Comparison of ENCODE assay signal across 10 cellular contexts in the genomic region with DNA sequence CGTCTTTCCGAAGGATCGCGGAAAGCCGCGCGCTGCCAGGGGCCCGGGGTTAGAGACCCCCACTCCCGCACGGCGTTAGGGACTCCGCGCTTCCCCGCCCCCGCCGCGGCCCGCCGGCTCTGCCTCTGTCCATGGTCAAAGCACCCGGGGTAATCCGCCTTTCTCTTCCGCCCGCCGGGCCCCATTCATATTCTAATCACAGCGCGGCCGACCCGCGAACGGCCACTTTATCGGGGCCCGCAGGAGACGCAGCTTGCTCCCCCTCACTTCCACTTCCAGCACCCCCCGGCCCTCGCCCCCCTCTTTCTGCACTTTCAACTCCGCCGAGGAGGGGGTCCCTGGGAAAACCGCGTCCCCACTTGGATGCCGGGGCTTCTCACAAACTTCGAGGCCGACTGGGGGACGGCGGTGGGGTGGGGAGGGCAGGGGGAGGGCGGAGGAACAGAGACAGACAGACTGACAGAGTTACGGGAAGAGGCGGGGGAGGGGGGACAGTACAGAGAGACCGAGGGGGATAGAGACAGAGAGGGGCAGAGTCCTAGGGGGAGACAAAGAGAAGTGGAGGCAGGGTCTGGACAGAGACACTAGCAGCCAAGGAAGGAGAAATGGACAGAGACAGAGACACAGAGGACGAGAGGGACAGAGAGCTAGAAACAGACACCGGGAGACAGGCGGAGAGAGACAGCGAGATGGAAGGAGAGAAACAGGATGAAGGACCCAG. TPM values are rescaled to one million over a fixed set of nuclear protein-coding genes. Genes with fewer than 3 reads are reported as not detected.
DNase-seq lines count a peak whose midpoint lies in the region; ATAC-seq and TF ChIP-seq lines count a peak whose summit lies in the region.
"Had no signal": no experiment of that assay in that cellular context is flagged by ENCODE, and none has a peak within 500 bp of the region (broad histone marks: within the 10 kb centered on the region; RNA-seq: fewer than 3 reads in every experiment).

No MANE protein-coding gene starts in this region.

- H3K4me3 ChIP-seq in iPS DF 6.9 (ENCODE audit: low read length) (peak overlapping the region; percentile 15; the same call in 1 of the 2 replicates), smooth muscle cell (peak overlapping the region; percentile 21), A673 (ENCODE audit: low read depth, low read length, poor library complexity, severe bottlenecking) (no peak overlapping the region)

- BruUV-seq in A673 (replicated peaks; lab: Mats Ljungman, UMichigan), result no TSS peak

- no peak for DNase-seq in T-helper 1 cell
- DNase-seq in activated CD8-positive, alpha-beta T cell treated with anti-CD3 and anti-CD28 coated beads for 36 hours, result peak; percentile 26
- DNase-seq in iPS DF 6.9 (ENCODE audit: low read depth, low spot score), result no peak
- peak; percentile 11 for DNase-seq in smooth muscle cell (lab: John Stamatoyannopoulos, UW; ENCODE audit: unreplicated experiment)
- DNase-seq in A673 (ENCODE audit: low spot score), result no peak
- no peak for DNase-seq in NK-92 (lab: John Stamatoyannopoulos, UW; ENCODE audit: unreplicated experiment)
- no peak for DNase-seq in CD1c-positive myeloid dendritic cell (ENCODE audit: extremely low spot score)
- DNase-seq: KBM-7, naive B cell had no signal

- CTCF ChIA-PET in activated CD8-positive, alpha-beta T cell treated with anti-CD3 and anti-CD28 coated beads for 36 hours (lab: Charles Lee), result no interaction called here
- CTCF ChIA-PET in A673 (lab: Charles Lee), result no interaction called here

- peaks cover 80% of the 10 kb centered on the region for H3K27me3 Mint-ChIP-seq in T-helper 1 cell treated with Interleukin-12 subunit alpha and Interleukin-12 subunit beta and Interleukin-4 antibody, amounts not matched to agents 30 μg/mL and 1 μg/mL, for 36 hours (ENCODE audit: low read depth)
- peaks cover 74% of the 10 kb centered on the region for H3K27me3 Mint-ChIP-seq in activated CD8-positive, alpha-beta T cell treated with anti-CD3 and anti-CD28 coated beads for 36 hours

- no peaks in the 10 kb centered on the region for H4K20me1 ChIP-seq in smooth muscle cell (ENCODE audit: low read depth)

- H3K4me1 ChIP-seq in iPS DF 6.9 (ENCODE audit: control insufficient read depth, insufficient read depth, low read length), result 0 out of 2 replicates have a peak, but pooled peaks cover 1% of the 10 kb centered on the region
- peaks cover 54% of the 10 kb centered on the region for H3K4me1 ChIP-seq in smooth muscle cell (ENCODE audit: low read depth)
- H3K4me1 ChIP-seq in A673 (ENCODE audit: insufficient read depth, low read length, poor library complexity, severe bottlenecking), result peaks cover 5% of the 10 kb centered on the region

- no peak overlapping the region for H3K27ac Mint-ChIP-seq in T-helper 1 cell treated with Interleukin-12 subunit alpha and Interleukin-12 subunit beta and Interleukin-4 antibody, amounts not matched to agents 30 μg/mL and 1 μg/mL, for 36 hours
- H3K27ac Mint-ChIP-seq in activated CD8-positive, alpha-beta T cell treated with anti-CD3 and anti-CD28 coated beads for 36 hours, result no peak overlapping the region
- H3K27ac Mint-ChIP-seq: naive B cell had no signal

- no peak for TF ChIP-seq CTCF in activated CD8-positive, alpha-beta T cell treated with anti-CD3 and anti-CD28 coated beads for 36 hours (IDR thresholded peaks at IDR 0.05)
- TF ChIP-seq CTCF in smooth muscle cell (IDR thresholded peaks at IDR 0.05; ENCODE audit: borderline replicate concordance, insufficient read depth, poor library complexity, severe bottlenecking) (no peak), A673 (conservative IDR thresholded peaks at IDR 0.05; ENCODE audit: low read depth, low read length) (no peak)

- H3K9me3 ChIP-seq in iPS DF 6.9 (ENCODE audit: control insufficient read depth, insufficient read depth, low read length) (no peaks in the 10 kb centered on the region), smooth muscle cell (replicated peaks; ENCODE audit: low read depth) (no peaks in the 10 kb centered on the region), A673 (ENCODE audit: low read depth, low read length, poor library complexity, severe bottlenecking) (no peaks in the 10 kb centered on the region)

- H3K79me2 ChIP-seq in smooth muscle cell (ENCODE audit: low read depth), result no peaks in the 10 kb centered on the region

- H3K4me1 Mint-ChIP-seq in T-helper 1 cell treated with Interleukin-12 subunit alpha and Interleukin-12 subunit beta and Interleukin-4 antibody, amounts not matched to agents 30 μg/mL and 1 μg/mL, for 36 hours (ENCODE audit: low read depth), result peaks cover 10% of the 10 kb centered on the region
- peaks cover 28% of the 10 kb centered on the region for H3K4me1 Mint-ChIP-seq in activated CD8-positive, alpha-beta T cell treated with anti-CD3 and anti-CD28 coated beads for 36 hours (ENCODE audit: low read depth)

- H2AFZ ChIP-seq in smooth muscle cell (ENCODE audit: low read depth), result no peak overlapping the region

- H3K27ac ChIP-seq in iPS DF 6.9 (ENCODE audit: low read length), result no peak overlapping the region
- H3K27ac ChIP-seq in smooth muscle cell (ENCODE audit: low read depth), result no peak overlapping the region
- no peak overlapping the region for H3K27ac ChIP-seq in A673 (ENCODE audit: low read depth, low read length, poor library complexity, severe bottlenecking)

- H3K27me3 ChIP-seq in iPS DF 6.9 (ENCODE audit: control insufficient read depth, insufficient read depth, low read length) (peaks cover 70% of the 10 kb centered on the region), smooth muscle cell (ENCODE audit: low read depth) (peaks cover 100% of the 10 kb centered on the region), A673 (replicated peaks; ENCODE audit: insufficient read depth, low read depth, low read length, poor library complexity) (peaks cover 81% of the 10 kb centered on the region)

- H3K9ac ChIP-seq in smooth muscle cell (ENCODE audit: low read depth), result no peak overlapping the region

- peak overlapping the region; percentile 53 for H3K4me3 Mint-ChIP-seq in T-helper 1 cell treated with Interleukin-12 subunit alpha and Interleukin-12 subunit beta and Interleukin-4 antibody, amounts not matched to agents 30 μg/mL and 1 μg/mL, for 36 hours
- peak overlapping the region; percentile 15 for H3K4me3 Mint-ChIP-seq in activated CD8-positive, alpha-beta T cell treated with anti-CD3 and anti-CD28 coated beads for 36 hours

- H3K36me3 ChIP-seq in iPS DF 6.9 (ENCODE audit: control insufficient read depth, insufficient read depth, low read length) (no peaks in the 10 kb centered on the region), smooth muscle cell (ENCODE audit: low read depth) (no peaks in the 10 kb centered on the region), A673 (ENCODE audit: insufficient read depth, low read length, poor library complexity, severe bottlenecking) (no peaks in the 10 kb centered on the region)

- WGBS in iPS DF 6.9 (ENCODE audit: insufficient coverage, insufficient read length), result no CpG with 5 or more reads among the region's 52 CpGs
- 0% methylated on average over 24 of the region's 52 CpGs for WGBS in smooth muscle cell (ENCODE audit: low lambda C conversion rate)

- H3K4me2 ChIP-seq in smooth muscle cell, result peak overlapping the region; percentile 78

- H3K36me3 Mint-ChIP-seq in T-helper 1 cell treated with Interleukin-12 subunit alpha and Interleukin-12 subunit beta and Interleukin-4 antibody, amounts not matched to agents 30 μg/mL and 1 μg/mL, for 36 hours (ENCODE audit: low read depth), result no peaks in the 10 kb centered on the region
- H3K36me3 Mint-ChIP-seq in activated CD8-positive, alpha-beta T cell treated with anti-CD3 and anti-CD28 coated beads for 36 hours (ENCODE audit: low read depth), result no peaks in the 10 kb centered on the region

- no peaks in the 10 kb centered on the region for H3F3A ChIP-seq in smooth muscle cell (ENCODE audit: low read depth)

- intact Hi-C loops in activated CD8-positive, alpha-beta T cell treated with anti-CD3 and anti-CD28 coated beads for 36 hours (cut with micrococcal nuclease), result no loop called here
- intact Hi-C loops in A673 (cut with micrococcal nuclease; ENCODE audit: unreplicated experiment), result loop anchor here (5.0 kb wide), 1 partner anchor 261 kb away; no protein-coding TSS in a partner anchor

- no peaks in the 10 kb centered on the region for H3K9me3 Mint-ChIP-seq in T-helper 1 cell treated with Interleukin-12 subunit alpha and Interleukin-12 subunit beta and Interleukin-4 antibody, amounts not matched to agents 30 μg/mL and 1 μg/mL, for 36 hours
- no peaks in the 10 kb centered on the region for H3K9me3 Mint-ChIP-seq in activated CD8-positive, alpha-beta T cell treated with anti-CD3 and anti-CD28 coated beads for 36 hours

- POLR2A ChIA-PET in activated CD8-positive, alpha-beta T cell treated with anti-CD3 and anti-CD28 coated beads for 36 hours (lab: Charles Lee), result no interaction called here
- POLR2A ChIA-PET in A673 (lab: Charles Lee; ENCODE audit: low non-redundant PET), result no interaction called here

- ATAC-seq in activated CD8-positive, alpha-beta T cell treated with anti-CD3 and anti-CD28 coated beads for 36 hours, result no peak

RNA-seq across cellular contexts. Expression of a gene that starts 1.1 kb away (rescaled TPM):
- total RNA-seq in activated CD8-positive, alpha-beta T cell treated with anti-CD3 and anti-CD28 coated beads for 36 hours, result not detected
- not detected in 2 replicates for total RNA-seq in smooth muscle cell
- not detected in 2 replicates for polyA plus RNA-seq in smooth muscle cell
- not detected in 2 replicates for total RNA-seq in A673 (2021)

Comparison
In these comparisons a context has a peak if more than half of its experiments do, and no peak if none do; other contexts are left out.
1. DNase-seq: peak in activated CD8-positive, alpha-beta T cell treated with anti-CD3 and anti-CD28 coated beads for 36 hours (single experiment) and smooth muscle cell (single experiment); none in T-helper 1 cell (0 of 5), iPS DF 6.9 (single experiment), A673 (single experiment), NK-92 (single experiment) and CD1c-positive myeloid dendritic cell (single experiment).